In genomic region chr3:165185707-165186327, GRCh38 we compare ENCODE assay signal across 8 cellular contexts. TPM values are rescaled to one million over a fixed set of nuclear protein-coding genes. Genes with fewer than 3 reads are reported as not detected.
DNase-seq lines count a peak whose midpoint lies in the region; ATAC-seq, FAIRE-seq and TF ChIP-seq lines count a peak whose summit lies in the region.

No MANE protein-coding gene starts in this region.

- POLR2A ChIA-PET in Panc1 (lab: Charles Lee): no interaction called here

- ATAC-seq in HG02610 (IDR thresholded peaks at IDR 0.05; ENCODE audit: unreplicated experiment) (peak; percentile 97), Panc1 (peak; percentile 94), lung (ENCODE audit: insufficient read depth, low FRiP score) (no peak)

- H3K36me3 ChIP-seq in MG63 (no peaks in the 10 kb centered on the region), Panc1 (ENCODE audit: control insufficient read depth, insufficient read depth, low read length) (no peaks in the 10 kb centered on the region), lung (ENCODE audit: control insufficient read depth in 2 of 2, insufficient read depth in 2 of 2, low read length in 2 of 2) (no peaks in the 10 kb centered on the region)

- H3K9me3 ChIP-seq in MG63: no peaks in the 10 kb centered on the region
- no peaks in the 10 kb centered on the region for H3K9me3 ChIP-seq in Panc1 (ENCODE audit: control insufficient read depth, insufficient read depth, low read depth, low read length)
- H3K9me3 ChIP-seq in lung (ENCODE audit: control insufficient read depth in 2 of 2, insufficient read depth in 1 of 2, low read length in 1 of 2): no peaks in the 10 kb centered on the region

- CTCF ChIA-PET in Panc1 (lab: Charles Lee): no interaction called here

- no peaks in the 10 kb centered on the region for H3K4me1 ChIP-seq in Panc1 (ENCODE audit: control insufficient read depth, insufficient read depth, low read length)
- no peaks in the 10 kb centered on the region for H3K4me1 ChIP-seq in lung (ENCODE audit: control insufficient read depth in 2 of 2, insufficient read depth in 2 of 2, low read length in 2 of 2)

- intact Hi-C loops in Panc1 (cut with micrococcal nuclease; ENCODE audit: unreplicated experiment): loop anchor here (10.0 kb wide), 1 partner anchor 1211 kb away; no protein-coding TSS in a partner anchor

- H3K27me3 ChIP-seq in MG63 (peaks cover 6% of the 10 kb centered on the region; the same call in 1 of the 2 replicates), Panc1 (ENCODE audit: control insufficient read depth, insufficient read depth, low read length) (no peaks in the 10 kb centered on the region), lung (ENCODE audit: control insufficient read depth, insufficient read depth) (no peaks in the 10 kb centered on the region)

- in situ Hi-C loops in Panc1 (cut with HindIII; ENCODE audit: low pct_unique_long_range_greater_than_20kb, low sequenced_read_pairs): no loop called here

- H3K4me3 ChIP-seq in MG63 (no peak overlapping the region), Panc1 (ENCODE audit: low read depth in 2 of 2, low read length in 2 of 2) (no peak overlapping the region), choroid plexus epithelial cell (ENCODE audit: low read depth, low read length) (no peak overlapping the region), lung (no peak overlapping the region)

- 18 to 22% methylated on average over 8 of the region's 8 CpGs for WGBS in lung, 2 donors

- no TSS peak for BruUV-seq in Panc1 (replicated peaks; lab: Mats Ljungman, UMichigan)

- H3K27ac ChIP-seq in Panc1 (ENCODE audit: low read length) (no peak overlapping the region), lung (ENCODE audit: low read depth in 1 of 2, low read length in 1 of 2) (no peak overlapping the region)

- TF ChIP-seq CTCF in Panc1 (IDR thresholded peaks at IDR 0.05): peak; percentile 89
- peak; percentile 97 for TF ChIP-seq CTCF in choroid plexus epithelial cell (conservative IDR thresholded peaks at IDR 0.05; ENCODE audit: low read depth, low read length)
- peak; percentile 33 for TF ChIP-seq CTCF in lung (IDR thresholded peaks at IDR 0.05; ENCODE audit: control extremely low read depth, extremely low read depth)

- peak; percentile 9 for FAIRE-seq in GM12892 (lab: Jason Lieb, UNC)
- FAIRE-seq in urothelium cell line (lab: Jason Lieb, UNC): no peak

- DNase-seq in AG20443 (ENCODE audit: low spot score) (peak; percentile 78), GM12892 (ENCODE audit: insufficient read length) (no peak), MG63 (peak; percentile 32), Panc1 (ENCODE audit: low read depth, low spot score) (peak; percentile 32), choroid plexus epithelial cell (ENCODE audit: low read depth) (peak; percentile 76), lung (ENCODE audit: low spot score) (no peak), urothelium cell line (ENCODE audit: low spot score) (peak; percentile 44)

- no peak for TF ChIP-seq POLR2A in GM12892 (IDR thresholded peaks at IDR 0.05; ENCODE audit: low read depth, low read length)

RNA-seq across cellular contexts. Expression of gene SLITRK3, which starts 10.4 kb away (rescaled TPM):
- polyA plus RNA-seq in GM12892 (2012; ENCODE audit: missing spikeins): not detected
- not detected in 2 replicates for total RNA-seq in MG63 (2014; rRNA removed; shearing (Covaris generic); ENCODE audit: low replicate concordance)
- total RNA-seq in Panc1 (2021; ENCODE audit: unreplicated experiment) (not detected), lung (under 1 TPM; 0.28 to 0.68 TPM)
- not detected for polyA plus RNA-seq in Panc1 (2012; ENCODE audit: insufficient read length)
- under 1 TPM in 1 of 2 donors, not detected in 1; 0.02 TPM for polyA plus RNA-seq in lung

Comparison
In these comparisons a context has a peak if more than half of its experiments do, and no peak if none do; other contexts are left out.
1. DNase-seq: peak in AG20443 (single experiment), MG63 (single experiment), Panc1 (single experiment), choroid plexus epithelial cell (single experiment) and urothelium cell line (single experiment); none in GM12892 (single experiment) and lung (single experiment).
2. CTCF ChIP-seq: peak in every context shown above with its lines; median percentile 97 in choroid plexus epithelial cell; 89 in Panc1; 33 in lung.